Comparison of ENCODE assay signal across 10 cellular contexts in the genomic region with DNA sequence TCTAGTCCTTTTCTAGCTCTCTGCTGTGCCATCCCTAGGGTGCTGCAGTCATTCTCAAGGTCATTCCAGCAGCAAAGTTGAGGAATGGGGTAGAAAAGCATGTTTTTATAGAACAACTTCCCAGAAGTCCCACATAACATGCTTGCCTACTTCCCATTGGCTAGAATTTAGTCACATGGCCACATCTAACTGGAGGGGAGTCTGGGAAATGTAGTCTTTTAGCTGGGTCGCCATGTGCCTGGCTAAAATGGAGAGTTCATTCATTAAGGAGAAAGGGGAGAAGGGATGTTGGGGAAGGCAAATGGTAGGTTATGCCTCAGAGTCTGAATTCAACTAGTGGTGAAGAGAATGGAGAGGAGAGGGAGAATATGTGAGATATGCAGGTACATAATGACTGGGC.
DNase-seq lines count a peak whose midpoint lies in the region; ATAC-seq, FAIRE-seq and TF ChIP-seq lines count a peak whose summit lies in the region.
"Had no signal": no experiment of that assay in that cellular context is flagged by ENCODE, and none has a peak within 500 bp of the region (broad histone marks: within the 10 kb centered on the region; RNA-seq: fewer than 3 reads in every experiment).

No MANE protein-coding gene starts in this region.

- TF ChIP-seq EP300 in HepG2 (IDR thresholded peaks at IDR 0.05; ENCODE audit: low read depth in 2 of 2, low read length in 2 of 2) (no peak), HepG2 (CRISPR knock-in tag; IDR thresholded peaks at IDR 0.05; ENCODE audit: borderline replicate concordance) (no peak)

- FAIRE-seq in HepG2 (lab: Jason Lieb, UNC) (no peak), kidney (lab: Jason Lieb, UNC) (no peak)
- FAIRE-seq: D721Med had no signal

- H2AFZ ChIP-seq in HepG2 (ENCODE audit: low read length), result no peak overlapping the region

- POLR2A ChIA-PET in HepG2 (lab: Yijun Ruan, JAX), result no interaction called here

- H3K9ac ChIP-seq in HepG2 (ENCODE audit: insufficient read depth, low read depth, low read length), result no peak overlapping the region
- H3K9ac ChIP-seq in adipocyte (ENCODE audit: low read length), result peak overlapping the region; percentile 40
- no peak overlapping the region for H3K9ac ChIP-seq in kidney (ENCODE audit: low read length in 2 of 2)

- no peak for TF ChIP-seq CTCF in HepG2 (CRISPR knock-in tag; IDR thresholded peaks at IDR 0.05)
- no peak for TF ChIP-seq CTCF in right lobe of liver (IDR thresholded peaks at IDR 0.05)
- TF ChIP-seq CTCF in kidney (IDR thresholded peaks at IDR 0.05; ENCODE audit: borderline replicate concordance, extremely low read depth, insufficient read depth), result no peak

- no peaks in the 10 kb centered on the region for H3K79me2 ChIP-seq in HepG2 (ENCODE audit: insufficient read depth, low read length)

- no peak overlapping the region for H3K27ac ChIP-seq in HepG2 (ENCODE audit: extremely low read length, insufficient read depth, low read length)
- no peak overlapping the region for H3K27ac ChIP-seq in right lobe of liver
- H3K27ac ChIP-seq in kidney (ENCODE audit: low read depth in 2 of 2, low read length in 2 of 2), result no peak overlapping the region
- H3K27ac ChIP-seq: gastroesophageal sphincter had no signal

- H3K36me3 ChIP-seq in HepG2 (replicated peaks in 1 of 2; ENCODE audit: control insufficient read depth in 1 of 2, insufficient read depth in 2 of 2, low read length in 2 of 2) (no peaks in the 10 kb centered on the region), right lobe of liver (no peaks in the 10 kb centered on the region), adipocyte (ENCODE audit: control insufficient read depth, insufficient read depth, low read length, severe bottlenecking) (no peaks in the 10 kb centered on the region), kidney (ENCODE audit: control insufficient read depth in 1 of 2, insufficient read depth in 2 of 2, low read length in 2 of 2) (no peaks in the 10 kb centered on the region)
- H3K36me3 ChIP-seq: gastroesophageal sphincter had no signal

- CTCF ChIA-PET in HepG2 (lab: Yijun Ruan, JAX; ENCODE audit: low intra/inter-chr PET ratio, low total read pairs), result no interaction called here

- no peak for TF ChIP-seq RAD21 in HepG2 (CRISPR knock-in tag; IDR thresholded peaks at IDR 0.05)

- TF ChIP-seq POLR2A in HepG2 (IDR thresholded peaks at IDR 0.05; ENCODE audit: insufficient read depth in 1 of 2, low read depth in 2 of 2, low read length in 2 of 2) (no peak), right lobe of liver (IDR thresholded peaks at IDR 0.05) (no peak)

- H3K4me1 ChIP-seq in HepG2 (ENCODE audit: insufficient read depth, low read length), result no peaks in the 10 kb centered on the region
- no peaks in the 10 kb centered on the region for H3K4me1 ChIP-seq in right lobe of liver
- peaks cover 20% of the 10 kb centered on the region for H3K4me1 ChIP-seq in adipocyte (ENCODE audit: control insufficient read depth, insufficient read depth, low read length)
- no peaks in the 10 kb centered on the region for H3K4me1 ChIP-seq in kidney (ENCODE audit: control insufficient read depth in 1 of 2, insufficient read depth in 1 of 2, low read depth in 1 of 2, low read length in 2 of 2)
- H3K4me1 ChIP-seq: gastroesophageal sphincter had no signal

- no peaks in the 10 kb centered on the region for H4K20me1 ChIP-seq in HepG2 (ENCODE audit: insufficient read depth, low read length)

- ATAC-seq in HepG2 (peak; percentile 58; the same call in 2 of the 3 replicates), right lobe of liver (no peak), GM18520 (IDR thresholded peaks at IDR 0.05; ENCODE audit: unreplicated experiment) (no peak)
- ATAC-seq: gastroesophageal sphincter had no signal

- no TSS peak for BruUV-seq in HepG2 (replicated peaks; lab: Mats Ljungman, UMichigan)

- no peaks in the 10 kb centered on the region for H3K9me3 ChIP-seq in HepG2 (ENCODE audit: low read length)
- H3K9me3 ChIP-seq in right lobe of liver, result no peaks in the 10 kb centered on the region
- H3K9me3 ChIP-seq in adipocyte (ENCODE audit: control insufficient read depth, low read length), result no peaks in the 10 kb centered on the region
- H3K9me3 ChIP-seq in kidney (ENCODE audit: control insufficient read depth in 1 of 2, low read length in 2 of 2), result no peaks in the 10 kb centered on the region
- H3K9me3 ChIP-seq: gastroesophageal sphincter had no signal

- H3K4me3 ChIP-seq in HepG2 (replicated peaks in 1 of 3; ENCODE audit: insufficient read depth in 1 of 3, low read depth in 2 of 3, low read length in 3 of 3) (no peak overlapping the region), right lobe of liver (no peak overlapping the region), adipocyte (ENCODE audit: low read length) (no peak overlapping the region), kidney (ENCODE audit: low read length in 2 of 2) (no peak overlapping the region)
- H3K4me3 ChIP-seq: gastroesophageal sphincter had no signal

- H3K27me3 ChIP-seq in HepG2 (ENCODE audit: control insufficient read depth in 1 of 2, insufficient read depth in 2 of 2, low read length in 2 of 2) (peaks cover 1 to 13% of the 10 kb centered on the region in 2 experiments; a peak in 2 of 5 replicates), right lobe of liver (no peaks in the 10 kb centered on the region), adipocyte (replicated peaks; ENCODE audit: control insufficient read depth, insufficient read depth, low read length) (no peaks in the 10 kb centered on the region)

- intact Hi-C loops in HepG2 (cut with micrococcal nuclease; ENCODE audit: unreplicated experiment) (no loop called here), right lobe of liver (cut with DNase I) (no loop called here), kidney (cut with DNase I) (no loop called here)

- H3K4me2 ChIP-seq in HepG2 (ENCODE audit: low read depth, low read length), result no peak overlapping the region

- in situ Hi-C loops in HepG2 (cut with HindIII; ENCODE audit: extremely low pct_ligation_motif_present, low pct_unique_long_range_greater_than_20kb), result no loop called here

- peak; percentile 36 for DNase-seq in HepG2 (ENCODE audit: low spot score)
- DNase-seq in right lobe of liver, result no peak
- peak; percentile 1 to 9 for DNase-seq in Kasumi-1 (lab: John Stamatoyannopoulos, UW)
- peak; percentile 42 for DNase-seq in adipocyte (ENCODE audit: low read depth)
- no peak for DNase-seq in activated CD8-positive, alpha-beta memory T cell treated with anti-CD3 and anti-CD28 coated beads, Interleukin-2, amount 50 U/mL, for 48 hours
- no peak for DNase-seq in activated CD8-positive, alpha-beta memory T cell treated with anti-CD3 and anti-CD28 coated beads for 24 hours
- DNase-seq in kidney, result no peak

- 3% methylated on average over 1 of the region's 1 CpG for WGBS in HepG2 (ENCODE audit: low lambda C conversion rate)
- 0% methylated on average over 1 of the region's 1 CpG for WGBS in right lobe of liver (ENCODE audit: insufficient coverage, low coverage, low lambda C conversion rate, missing lambda C conversion rate)

TF ChIP-seq in HepG2, 621 proteins besides CTCF, POLR2A, EP300 and RAD21 (continues in another document):
- TF ChIP-seq ATRX (CRISPR knock-in tag; IDR thresholded peaks at IDR 0.05; ENCODE audit: borderline replicate concordance) (no peak), BORCS8-MEF2B (CRISPR knock-in tag; IDR thresholded peaks at IDR 0.05) (no peak), HNF4A (CRISPR knock-in tag; IDR thresholded peaks at IDR 0.05) (no peak), NKX3-1 (CRISPR knock-in tag; IDR thresholded peaks at IDR 0.05) (no peak), POLR2G (IDR thresholded peaks at IDR 0.05; ENCODE audit: low read depth, low read length) (no peak), NFKBIZ (CRISPR knock-in tag; IDR thresholded peaks at IDR 0.05) (no peak), ZNF878 (CRISPR knock-in tag; IDR thresholded peaks at IDR 0.05) (no peak), EHMT2 (IDR thresholded peaks at IDR 0.05; ENCODE audit: borderline replicate concordance, low read depth, low read length) (no peak), ZBTB7B (CRISPR knock-in tag; IDR thresholded peaks at IDR 0.05) (no peak), KDM5B (CRISPR knock-in tag; IDR thresholded peaks at IDR 0.05; ENCODE audit: borderline replicate concordance) (no peak), HCFC1 (IDR thresholded peaks at IDR 0.05; ENCODE audit: low read depth, low read length) (peak; percentile 50; the same call in 1 of the 2 replicates), POLR2AphosphoS5 (IDR thresholded peaks at IDR 0.05; ENCODE audit: low read depth, low read length) (no peak), PITX1 (CRISPR knock-in tag; IDR thresholded peaks at IDR 0.05) (no peak), SAP130 (CRISPR knock-in tag; IDR thresholded peaks at IDR 0.05; ENCODE audit: low read depth) (no peak), IKZF4 (CRISPR knock-in tag; IDR thresholded peaks at IDR 0.05; ENCODE audit: borderline replicate concordance, low read depth, not compliant biosample characterization) (no peak), ZNF790 (CRISPR knock-in tag; IDR thresholded peaks at IDR 0.05; ENCODE audit: borderline replicate concordance) (no peak), NR3C1 (CRISPR knock-in tag; IDR thresholded peaks at IDR 0.05) (no peak), ATF1 (CRISPR knock-in tag; IDR thresholded peaks at IDR 0.05) (no peak), KLF13 (CRISPR knock-in tag; IDR thresholded peaks at IDR 0.05) (no peak)
- TF ChIP-seq, protein P1, sequence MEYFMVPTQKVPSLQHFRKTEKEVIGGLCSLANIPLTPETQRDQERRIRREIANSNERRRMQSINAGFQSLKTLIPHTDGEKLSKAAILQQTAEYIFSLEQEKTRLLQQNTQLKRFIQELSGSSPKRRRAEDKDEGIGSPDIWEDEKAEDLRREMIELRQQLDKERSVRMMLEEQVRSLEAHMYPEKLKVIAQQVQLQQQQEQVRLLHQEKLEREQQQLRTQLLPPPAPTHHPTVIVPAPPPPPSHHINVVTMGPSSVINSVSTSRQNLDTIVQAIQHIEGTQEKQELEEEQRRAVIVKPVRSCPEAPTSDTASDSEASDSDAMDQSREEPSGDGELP (IDR thresholded peaks at IDR 0.05; ENCODE audit: borderline replicate concordance, low read depth), result no peak
- TF ChIP-seq, protein P2, sequence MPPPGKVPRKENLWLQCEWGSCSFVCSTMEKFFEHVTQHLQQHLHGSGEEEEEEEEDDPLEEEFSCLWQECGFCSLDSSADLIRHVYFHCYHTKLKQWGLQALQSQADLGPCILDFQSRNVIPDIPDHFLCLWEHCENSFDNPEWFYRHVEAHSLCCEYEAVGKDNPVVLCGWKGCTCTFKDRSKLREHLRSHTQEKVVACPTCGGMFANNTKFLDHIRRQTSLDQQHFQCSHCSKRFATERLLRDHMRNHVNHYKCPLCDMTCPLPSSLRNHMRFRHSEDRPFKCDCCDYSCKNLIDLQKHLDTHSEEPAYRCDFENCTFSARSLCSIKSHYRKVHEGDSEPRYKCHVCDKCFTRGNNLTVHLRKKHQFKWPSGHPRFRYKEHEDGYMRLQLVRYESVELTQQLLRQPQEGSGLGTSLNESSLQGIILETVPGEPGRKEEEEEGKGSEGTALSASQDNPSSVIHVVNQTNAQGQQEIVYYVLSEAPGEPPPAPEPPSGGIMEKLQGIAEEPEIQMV (CRISPR knock-in tag; IDR thresholded peaks at IDR 0.05; ENCODE audit: low read depth), result no peak

Comparison
In these comparisons a context has a peak if more than half of its experiments do, and no peak if none do; other contexts are left out.
1. DNase-seq: peak in HepG2 (single experiment), Kasumi-1 (2 of 2) and adipocyte (single experiment); none in right lobe of liver (0 of 3), activated CD8-positive, alpha-beta memory T cell treated with anti-CD3 and anti-CD28 coated beads, Interleukin-2, amount 50 U/mL, for 48 hours (single experiment), activated CD8-positive, alpha-beta memory T cell treated with anti-CD3 and anti-CD28 coated beads for 24 hours (single experiment) and kidney (single experiment).